ENCODE assay signal across 15 cellular contexts in genomic region chr5:140213370-140213983, GRCh38. TPM values are rescaled to one million over a fixed set of nuclear protein-coding genes. Genes with fewer than 3 reads are reported as not detected.
DNase-seq lines count a peak whose midpoint lies in the region; ATAC-seq lines count a peak whose summit lies in the region.
"Had no signal": no experiment of that assay in that cellular context is flagged by ENCODE, and none has a peak within 500 bp of the region (broad histone marks: within the 10 kb centered on the region; RNA-seq: fewer than 3 reads in every experiment).

No MANE protein-coding gene starts in this region.

- peak; percentile 75 for ATAC-seq in GM18858 (IDR thresholded peaks at IDR 0.05; ENCODE audit: unreplicated experiment)
- peak; percentile 81 for ATAC-seq in GM21390 (IDR thresholded peaks at IDR 0.05; ENCODE audit: unreplicated experiment)
- ATAC-seq in HG03095 (IDR thresholded peaks at IDR 0.05; ENCODE audit: unreplicated experiment) = peak; percentile 75
- ATAC-seq: naive thymus-derived CD4-positive, alpha-beta T cell had no signal

- DNase-seq in iris pigment epithelial cell (ENCODE audit: low read depth) = peak; percentile 6
- no peak for DNase-seq in NCI-H2081 treated with DMSO at 0.1 percent for 48 hours (lab: John Stamatoyannopoulos, UW)
- DNase-seq in NCI-H1930 (lab: John Stamatoyannopoulos, UW) = no peak
- no peak for DNase-seq in dermis blood vessel endothelial cell
- DNase-seq: activated naive CD4-positive, alpha-beta T cell treated with anti-CD3 and anti-CD28 coated beads for 36 hours; brain microvascular endothelial cell; effector CD8-positive, alpha-beta T cell; H7; KBM-7; left ventricle myocardium inferior; naive thymus-derived CD4-positive, alpha-beta T cell; thyroid gland had no signal

RNA-seq across cellular contexts. Expression of gene CYSTM1, which starts 38.5 kb away (rescaled TPM):
- total RNA-seq in dermis blood vessel endothelial cell = 8.7 and 8.8 TPM in 2 replicates
